ENCODE assay signal across 9 cellular contexts in the genomic region with DNA sequence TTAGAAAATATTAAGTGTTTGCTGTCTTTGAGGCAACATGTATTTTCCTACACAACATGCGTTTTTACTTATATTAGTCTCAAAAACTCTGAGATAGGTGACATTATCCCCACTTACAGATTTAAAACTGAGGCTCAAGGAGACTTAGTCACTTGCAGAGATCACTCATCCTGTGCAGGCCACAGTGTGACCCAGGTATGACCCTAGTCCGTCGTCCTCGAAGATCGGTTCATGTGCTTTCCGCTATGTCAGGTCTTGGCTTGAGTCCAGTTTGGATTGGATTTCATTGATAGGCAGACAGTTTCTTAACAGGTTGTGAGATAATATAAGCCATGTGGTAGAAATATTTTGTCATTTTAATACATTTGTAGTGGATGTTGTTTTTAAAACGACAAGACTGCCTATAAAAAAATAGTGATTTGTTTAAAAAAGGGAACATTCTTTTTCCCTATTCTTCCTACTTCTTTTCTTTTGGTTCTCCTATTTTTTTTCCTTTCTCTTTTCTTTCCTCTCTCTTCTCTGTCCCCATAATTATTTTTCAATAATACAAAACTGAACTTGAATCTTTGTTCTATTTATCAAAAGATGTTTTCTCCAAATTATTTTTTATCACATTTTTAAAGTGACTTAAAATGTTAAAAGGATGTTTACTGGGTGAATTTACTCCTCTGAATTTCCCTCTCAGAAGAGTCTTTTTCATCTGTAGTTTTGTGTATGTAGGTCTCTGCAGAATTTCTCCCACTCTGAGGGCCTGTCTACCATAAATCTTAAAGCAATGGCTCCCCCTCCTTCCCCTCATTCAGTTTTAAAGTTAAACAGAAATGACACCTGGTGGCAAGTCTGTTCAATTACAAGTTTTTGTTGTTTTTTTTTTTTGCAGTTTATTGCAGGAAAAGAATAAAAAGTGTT.
DNase-seq lines count a peak whose midpoint lies in the region; ATAC-seq and TF ChIP-seq lines count a peak whose summit lies in the region.
"Had no signal": no experiment of that assay in that cellular context is flagged by ENCODE, and none has a peak within 500 bp of the region (broad histone marks: within the 10 kb centered on the region; RNA-seq: fewer than 3 reads in every experiment).

No MANE protein-coding gene starts in this region.

- H3K27ac Mint-ChIP-seq in activated CD4-positive, alpha-beta T cell treated with anti-CD3 and anti-CD28 coated beads, Interleukin-2, amount 10 ng/mL, durations not matched to agents 24 days and 14 days, result no peak overlapping the region
- H3K27ac Mint-ChIP-seq: activated naive CD4-positive, alpha-beta T cell treated with anti-CD3 and anti-CD28 coated beads, Interleukin-2, amount 50 U/mL, for 72 hours had no signal

- no peaks in the 10 kb centered on the region for H3K36me3 ChIP-seq in ovary

- ATAC-seq in HG03196 (IDR thresholded peaks at IDR 0.05; ENCODE audit: unreplicated experiment), result no peak
- no peak for ATAC-seq in GM21737 (IDR thresholded peaks at IDR 0.05; ENCODE audit: unreplicated experiment)

- H3K4me3 ChIP-seq in ovary, result no peak overlapping the region

- H3K27me3 ChIP-seq in ovary, result no peaks in the 10 kb centered on the region

- TF ChIP-seq EP300 in ovary (IDR thresholded peaks at IDR 0.05), result no peak

- no peaks in the 10 kb centered on the region for H3K4me1 ChIP-seq in ovary (ENCODE audit: insufficient read depth)

- H3K4me3 Mint-ChIP-seq in activated CD4-positive, alpha-beta T cell treated with anti-CD3 and anti-CD28 coated beads, Interleukin-2, amount 10 ng/mL, durations not matched to agents 24 days and 14 days, result no peak overlapping the region

- H3K36me3 Mint-ChIP-seq in activated CD4-positive, alpha-beta T cell treated with anti-CD3 and anti-CD28 coated beads, Interleukin-2, amount 10 ng/mL, durations not matched to agents 24 days and 14 days (ENCODE audit: low read depth), result no peaks in the 10 kb centered on the region
- H3K36me3 Mint-ChIP-seq: activated naive CD4-positive, alpha-beta T cell treated with anti-CD3 and anti-CD28 coated beads, Interleukin-2, amount 50 U/mL, for 72 hours had no signal

- no peaks in the 10 kb centered on the region for H3K9me3 Mint-ChIP-seq in activated CD4-positive, alpha-beta T cell treated with anti-CD3 and anti-CD28 coated beads, Interleukin-2, amount 10 ng/mL, durations not matched to agents 24 days and 14 days
- H3K9me3 Mint-ChIP-seq: activated naive CD4-positive, alpha-beta T cell treated with anti-CD3 and anti-CD28 coated beads, Interleukin-2, amount 50 U/mL, for 72 hours had no signal

- no peaks in the 10 kb centered on the region for H3K9me3 ChIP-seq in ovary

- peak; percentile 15 to 53 (median 45) for TF ChIP-seq CTCF in ovary (IDR thresholded peaks at IDR 0.05)

- WGBS in ovary, 3 donors, result 37 to 60% (median 48%) methylated on average over 7 of the region's 7 CpGs

- H3K27ac ChIP-seq in ovary, result no peak overlapping the region

- H3K4me1 Mint-ChIP-seq in activated CD4-positive, alpha-beta T cell treated with anti-CD3 and anti-CD28 coated beads, Interleukin-2, amount 10 ng/mL, durations not matched to agents 24 days and 14 days, result peaks cover 10% of the 10 kb centered on the region

- intact Hi-C loops in activated CD4-positive, alpha-beta T cell treated with anti-CD3 and anti-CD28 coated beads, Interleukin-2, amount 10 ng/mL, durations not matched to agents 24 days and 14 days (cut with micrococcal nuclease), result loop anchor here (1.0 to 10.0 kb wide), 3 partner anchors 283 to 960 kb away; partner anchors contain the start of genes MAGI3 and PPM1J
- intact Hi-C loops in ovary (cut with DNase I), result loop anchor here in 2 of 4 donors (5.0 to 10.0 kb wide), 2 partner anchors 533 to 535 kb away; no protein-coding TSS in a partner anchor

- no peak for TF ChIP-seq POLR2A in ovary (IDR thresholded peaks at IDR 0.05)

- DNase-seq in activated CD4-positive, alpha-beta T cell treated with anti-CD3 and anti-CD28 coated beads, Interleukin-2, amount 10 ng/mL, durations not matched to agents 24 days and 14 days, result peak; percentile 65
- DNase-seq in activated CD4-positive, alpha-beta T cell treated with anti-CD3 and anti-CD28 coated beads for 48 hours, result no peak
- peak; percentile 18 for DNase-seq in MV-4-11 (lab: John Stamatoyannopoulos, UW)
- DNase-seq in SKM-1 treated with dmso at 0.1 percent for 144 hours (lab: John Stamatoyannopoulos, UW; ENCODE audit: unreplicated experiment), result peak; percentile 47
- peak; percentile 41 for DNase-seq in fibroblast of the conjunctiva (ENCODE audit: low read depth)
- peak in 1 of 5 donors; percentile 22 for DNase-seq in ovary

- H3K27me3 Mint-ChIP-seq in activated CD4-positive, alpha-beta T cell treated with anti-CD3 and anti-CD28 coated beads, Interleukin-2, amount 10 ng/mL, durations not matched to agents 24 days and 14 days, result no peaks in the 10 kb centered on the region
